In genomic region chrX:44937606-44938005, GRCh38 we compare ENCODE assay signal across 1 cellular context.
TF ChIP-seq lines count a peak whose summit lies in the region.

No MANE protein-coding gene starts in this region.

TF ChIP-seq in WTC11, 78 proteins besides CTCF, POLR2A, EP300 and RAD21:
- TF ChIP-seq ZNF281 (CRISPR knock-in tag; IDR thresholded peaks at IDR 0.05), result no peak
- TF ChIP-seq SP1 (CRISPR knock-in tag; conservative IDR thresholded peaks at IDR 0.05), result no peak
- TF ChIP-seq GTF2I (CRISPR knock-in tag; conservative IDR thresholded peaks at IDR 0.05), result no peak
- no peak for TF ChIP-seq ATF2 (CRISPR knock-in tag; IDR thresholded peaks at IDR 0.05; ENCODE audit: borderline replicate concordance, low read depth)
- TF ChIP-seq CDX4 (CRISPR knock-in tag; IDR thresholded peaks at IDR 0.05; ENCODE audit: borderline replicate concordance), result no peak
- TF ChIP-seq KAT7 (CRISPR knock-in tag; IDR thresholded peaks at IDR 0.05; ENCODE audit: borderline replicate concordance), result no peak
- TF ChIP-seq ZNF138 (CRISPR knock-in tag; conservative IDR thresholded peaks at IDR 0.05), result no peak
- no peak for TF ChIP-seq HMGXB4 (CRISPR knock-in tag; IDR thresholded peaks at IDR 0.05)
- no peak for TF ChIP-seq PREB (CRISPR knock-in tag; IDR thresholded peaks at IDR 0.05; ENCODE audit: borderline replicate concordance)
- no peak for TF ChIP-seq TEAD4 (CRISPR knock-in tag; IDR thresholded peaks at IDR 0.05)
- no peak for TF ChIP-seq ZNF512 (CRISPR knock-in tag; IDR thresholded peaks at IDR 0.05; ENCODE audit: borderline replicate concordance)
- TF ChIP-seq ZNF396 (CRISPR knock-in tag; IDR thresholded peaks at IDR 0.05; ENCODE audit: borderline replicate concordance), result no peak
- TF ChIP-seq ERG (CRISPR knock-in tag; IDR thresholded peaks at IDR 0.05), result no peak
- TF ChIP-seq STAT6 (CRISPR knock-in tag; conservative IDR thresholded peaks at IDR 0.05; ENCODE audit: low read depth), result no peak
- TF ChIP-seq PRRX2 (CRISPR knock-in tag; IDR thresholded peaks at IDR 0.05), result no peak
- no peak for TF ChIP-seq ELF4 (CRISPR knock-in tag; IDR thresholded peaks at IDR 0.05; ENCODE audit: low read depth)
